Comparison of ENCODE assay signal across 24 cellular contexts in the genomic region with DNA sequence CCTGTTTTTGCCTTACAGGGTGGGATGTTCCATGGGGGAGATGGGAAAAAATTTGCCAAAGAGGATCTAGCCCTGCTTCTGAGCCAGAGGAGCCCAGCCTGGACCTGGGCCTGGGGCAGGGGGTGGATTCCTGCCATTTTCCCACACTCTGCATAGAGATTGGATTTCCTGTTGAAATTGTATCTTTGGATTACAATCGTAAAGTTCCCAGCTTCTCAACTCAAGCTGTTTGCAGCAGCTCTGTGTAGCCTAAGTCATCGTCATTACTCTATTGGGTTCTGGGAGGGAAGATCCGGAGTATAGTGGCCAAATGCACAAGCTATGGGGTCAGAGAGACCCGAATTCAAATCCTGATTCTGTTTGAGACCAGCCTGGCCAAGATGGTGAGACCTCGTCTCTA.
"Had no signal": no experiment of that assay in that cellular context is flagged by ENCODE, and none has a peak within 500 bp of the region (broad histone marks: within the 10 kb centered on the region; RNA-seq: fewer than 3 reads in every experiment).

No MANE protein-coding gene starts in this region.

- FAIRE-seq: small intestine had no signal

- H3K36me3 Mint-ChIP-seq: naive thymus-derived CD8-positive, alpha-beta T cell; natural killer cell treated with Interleukin-12 subunit alpha and Interleukin-12 subunit beta and Interleukin-15 and Interleukin-18, amount 100 ng/mL, for 72 hours; stimulated activated effector memory CD8-positive, alpha-beta T cell treated with anti-CD3 and anti-CD28 coated beads, Interleukin-12 subunit alpha, Interleukin-12 subunit beta, amount 100 ng/mL, for 72 hours; stimulated activated naive B cell treated with anti-CD40 and anti-IgM and Interleukin-4, amounts not matched to agents 10 μg/mL and 1 μg/mL and 100 μg/mL, for 72 hours had no signal

- H3K27ac Mint-ChIP-seq: naive thymus-derived CD8-positive, alpha-beta T cell; natural killer cell treated with Interleukin-12 subunit alpha and Interleukin-12 subunit beta and Interleukin-15 and Interleukin-18, amount 100 ng/mL, for 72 hours; neural progenitor cell; progenitor cell of endocrine pancreas; stimulated activated effector memory CD8-positive, alpha-beta T cell treated with anti-CD3 and anti-CD28 coated beads, Interleukin-12 subunit alpha, Interleukin-12 subunit beta, amount 100 ng/mL, for 72 hours; stimulated activated naive B cell treated with anti-CD40 and anti-IgM and Interleukin-4, amounts not matched to agents 10 μg/mL and 1 μg/mL and 100 μg/mL, for 72 hours; stimulated activated naive CD8-positive, alpha-beta T cell treated with anti-CD3 and anti-CD28 coated beads, Interleukin-15, Interleukin-2, amounts not matched to agents 100 ng/mL and 50 ng/mL, for 24 hours had no signal

- H3K9me3 Mint-ChIP-seq: naive thymus-derived CD8-positive, alpha-beta T cell; natural killer cell treated with Interleukin-12 subunit alpha and Interleukin-12 subunit beta and Interleukin-15 and Interleukin-18, amount 100 ng/mL, for 72 hours; stimulated activated effector memory CD8-positive, alpha-beta T cell treated with anti-CD3 and anti-CD28 coated beads, Interleukin-12 subunit alpha, Interleukin-12 subunit beta, amount 100 ng/mL, for 72 hours; stimulated activated naive B cell treated with anti-CD40 and anti-IgM and Interleukin-4, amounts not matched to agents 10 μg/mL and 1 μg/mL and 100 μg/mL, for 72 hours; stimulated activated naive CD8-positive, alpha-beta T cell treated with anti-CD3 and anti-CD28 coated beads, Interleukin-15, Interleukin-2, amounts not matched to agents 100 ng/mL and 50 ng/mL, for 24 hours had no signal

- H3K27me3 Mint-ChIP-seq: stimulated activated naive CD8-positive, alpha-beta T cell treated with anti-CD3 and anti-CD28 coated beads, Interleukin-15, Interleukin-2, amounts not matched to agents 100 ng/mL and 50 ng/mL, for 24 hours had no signal

- DNase-seq: naive thymus-derived CD8-positive, alpha-beta T cell; occipital lobe; ovary; psoas muscle; right cardiac atrium; right lobe of liver; sigmoid colon; small intestine; stimulated activated CD4-positive, alpha-beta T cell treated with anti-CD3 and anti-CD28 coated beads, Interleukin-15, amount 100 ng/mL, for 24 hours; stimulated activated CD4-positive, alpha-beta T cell treated with anti-CD3 and anti-CD28 coated beads, Interleukin-2, amount 100 ng/mL, for 24 hours; stimulated activated CD4-positive, alpha-beta T cell treated with anti-CD3 and anti-CD28 coated beads, Interleukin-2, amount 100 ng/mL, for 48 hours; stimulated activated CD4-positive, alpha-beta T cell treated with anti-CD3 and anti-CD28 coated beads, Interleukin-4, amount 100 ng/mL, for 24 hours; stimulated activated naive B cell treated with anti-CD40 and anti-IgM and Interleukin-4, amounts not matched to agents 10 μg/mL and 1 μg/mL and 100 μg/mL, for 72 hours; stimulated activated naive CD4-positive, alpha-beta T cell treated with Interleukin-2 at 50 U/mL for 16 hours; stomach; thyroid gland; trophoblast cell; upper lobe of left lung; uterus had no signal

- ATAC-seq: naive thymus-derived CD8-positive, alpha-beta T cell; natural killer cell treated with Interleukin-12 subunit alpha and Interleukin-12 subunit beta and Interleukin-15 and Interleukin-18, amount 100 ng/mL, for 72 hours; psoas muscle; right cardiac atrium; right lobe of liver; stimulated activated effector memory CD8-positive, alpha-beta T cell treated with anti-CD3 and anti-CD28 coated beads, Interleukin-12 subunit alpha, Interleukin-12 subunit beta, amount 100 ng/mL, for 72 hours; stimulated activated naive B cell treated with anti-CD40 and anti-IgM and Interleukin-4, amounts not matched to agents 10 μg/mL and 1 μg/mL and 100 μg/mL, for 72 hours had no signal

- H3K4me3 Mint-ChIP-seq: naive thymus-derived CD8-positive, alpha-beta T cell; natural killer cell treated with Interleukin-12 subunit alpha and Interleukin-12 subunit beta and Interleukin-15 and Interleukin-18, amount 100 ng/mL, for 72 hours; neural progenitor cell; stimulated activated effector memory CD8-positive, alpha-beta T cell treated with anti-CD3 and anti-CD28 coated beads, Interleukin-12 subunit alpha, Interleukin-12 subunit beta, amount 100 ng/mL, for 72 hours; stimulated activated naive B cell treated with anti-CD40 and anti-IgM and Interleukin-4, amounts not matched to agents 10 μg/mL and 1 μg/mL and 100 μg/mL, for 72 hours; stimulated activated naive CD8-positive, alpha-beta T cell treated with anti-CD3 and anti-CD28 coated beads, Interleukin-15, Interleukin-2, amounts not matched to agents 100 ng/mL and 50 ng/mL, for 24 hours had no signal

- H3K4me1 Mint-ChIP-seq: stimulated activated effector memory CD8-positive, alpha-beta T cell treated with anti-CD3 and anti-CD28 coated beads, Interleukin-12 subunit alpha, Interleukin-12 subunit beta, amount 100 ng/mL, for 72 hours; stimulated activated naive B cell treated with anti-CD40 and anti-IgM and Interleukin-4, amounts not matched to agents 10 μg/mL and 1 μg/mL and 100 μg/mL, for 72 hours had no signal
